Comparison of ENCODE assay signal across 14 cellular contexts in genomic region chr2:25976884-25977741, GRCh38. TPM values are rescaled to one million over a fixed set of nuclear protein-coding genes. Genes with fewer than 3 reads are reported as not detected.
DNase-seq lines count a peak whose midpoint lies in the region; TF ChIP-seq lines count a peak whose summit lies in the region.
"Had no signal": no experiment of that assay in that cellular context is flagged by ENCODE, and none has a peak within 500 bp of the region (broad histone marks: within the 10 kb centered on the region; RNA-seq: fewer than 3 reads in every experiment).

No MANE protein-coding gene starts in this region.

- no peak for TF ChIP-seq CTCF in epithelial cell of proximal tubule (conservative IDR thresholded peaks at IDR 0.05; ENCODE audit: low read depth, low read length)
- no peak for TF ChIP-seq CTCF in brain microvascular endothelial cell (IDR thresholded peaks at IDR 0.05; ENCODE audit: low read depth, low read length, missing control alignments)

- H3K4me3 ChIP-seq in epithelial cell of proximal tubule (ENCODE audit: low read depth, low read length) (peak overlapping the region; percentile 0), brain microvascular endothelial cell (ENCODE audit: low read depth, low read length) (no peak overlapping the region)
- H3K4me3 ChIP-seq: ovary, SJCRH30, transverse colon had no signal

- in situ Hi-C loops in brain microvascular endothelial cell (cut with HindIII; ENCODE audit: low pct_ligation_motif_present, low sequenced_read_pairs), result loop anchor here (25.0 kb wide), 1 partner anchor 160 kb away; no protein-coding TSS in a partner anchor

- DNase-seq in GM03348 (ENCODE audit: low spot score) (peak; percentile 19), RPMI7951 (ENCODE audit: low read depth) (peak; percentile 62), epithelial cell of proximal tubule (ENCODE audit: low read depth) (no peak), renal cortical epithelial cell (ENCODE audit: low read depth) (peak; percentile 79), NCI-H1930 (lab: John Stamatoyannopoulos, UW) (no peak), brain microvascular endothelial cell (no peak)
- no peak for DNase-seq in activated T-cell treated with anti-CD3 and anti-CD28 coated beads, Interleukin-2, amount 50 U/mL, for 1 hour
- no peak for DNase-seq in stimulated activated CD4-positive, alpha-beta T cell treated with anti-CD3 and anti-CD28 coated beads, Interleukin-12 subunit alpha, Interleukin-12 subunit beta, amount 100 ng/mL, for 4 hours
- DNase-seq: activated CD4-positive, alpha-beta T cell treated with anti-CD3 and anti-CD28 coated beads for 48 hours; activated naive CD4-positive, alpha-beta T cell treated with anti-CD3 and anti-CD28 coated beads, Interleukin-2, amount 50 U/mL, for 16 hours; NCI-H187 treated with DMSO at 0.1 percent for 48 hours; ovary; SJCRH30; transverse colon had no signal

- peaks cover 4% of the 10 kb centered on the region for H3K36me3 ChIP-seq in brain microvascular endothelial cell (replicated peaks)
- H3K36me3 ChIP-seq: ovary, SJCRH30, transverse colon had no signal

- H3K27ac ChIP-seq in brain microvascular endothelial cell, result no peak overlapping the region
- H3K27ac ChIP-seq: ovary, SJCRH30, transverse colon had no signal

- no peaks in the 10 kb centered on the region for H3K27me3 ChIP-seq in brain microvascular endothelial cell (replicated peaks)
- H3K27me3 ChIP-seq: ovary, SJCRH30, transverse colon had no signal

RNA-seq across cellular contexts. Expression of gene KIF3C, which starts 5.2 kb away (rescaled TPM):
- total RNA-seq in RPMI7951 (2014; rRNA removed; shearing (Covaris generic)), result 10.5 and 25.8 TPM in 2 replicates
- total RNA-seq in epithelial cell of proximal tubule, result 26.3 and 30.1 TPM in 2 replicates
- 28.9 and 41.7 TPM in 2 replicates for total RNA-seq in renal cortical epithelial cell

RNA-seq across cellular contexts. Expression of gene RAB10, which starts 56.8 kb away (rescaled TPM):
- 120 and 138 TPM in 2 replicates for total RNA-seq in RPMI7951 (2014; rRNA removed; shearing (Covaris generic))
- 90.4 and 154 TPM in 2 replicates for total RNA-seq in epithelial cell of proximal tubule
- 150 and 380 TPM in 2 replicates for total RNA-seq in renal cortical epithelial cell

Comparison
In these comparisons a context has a peak if more than half of its experiments do, and no peak if none do; other contexts are left out.
1. DNase-seq: peak in GM03348 (single experiment), RPMI7951 (single experiment) and renal cortical epithelial cell (single experiment); none in epithelial cell of proximal tubule (single experiment), activated T-cell treated with anti-CD3 and anti-CD28 coated beads, Interleukin-2, amount 50 U/mL, for 1 hour (single experiment), NCI-H1930 (0 of 2), brain microvascular endothelial cell (single experiment) and stimulated activated CD4-positive, alpha-beta T cell treated with anti-CD3 and anti-CD28 coated beads, Interleukin-12 subunit alpha, Interleukin-12 subunit beta, amount 100 ng/mL, for 4 hours (single experiment).